ENCODE assay signal across 8 cellular contexts in genomic region chr1:112718691-112719418, GRCh38. TPM values are rescaled to one million over a fixed set of nuclear protein-coding genes. Genes with fewer than 3 reads are reported as not detected.
A peak's percentile ranks its signal among the peaks of the same experiment; 100 is the strongest.
DNase-seq lines count a peak whose midpoint lies in the region; ATAC-seq and TF ChIP-seq lines count a peak whose summit lies in the region.

No MANE protein-coding gene starts in this region.

- peaks cover 6 to 9% of the 10 kb centered on the region in 2 donors for H3K4me1 ChIP-seq in ascending aorta
- peaks cover 16% of the 10 kb centered on the region for H3K4me1 ChIP-seq in skeletal muscle satellite cell (ENCODE audit: control insufficient read depth, insufficient read depth, low read length)

- H3K27me3 ChIP-seq in ascending aorta (no peaks in the 10 kb centered on the region), skeletal muscle satellite cell (ENCODE audit: control insufficient read depth, insufficient read depth, low read length) (no peaks in the 10 kb centered on the region)

- peak overlapping the region; percentile 12 to 49 for H3K4me3 ChIP-seq in ascending aorta
- peak overlapping the region; percentile 60 for H3K4me3 ChIP-seq in skeletal muscle satellite cell (ENCODE audit: low read length)

- peak; percentile 93 for TF ChIP-seq CTCF in GM12874 (IDR thresholded peaks at IDR 0.05; ENCODE audit: insufficient read depth, low read depth, low read length)
- TF ChIP-seq CTCF in ascending aorta (IDR thresholded peaks at IDR 0.05), result peak; percentile 68 to 85 (median 75)

- intact Hi-C loops in ascending aorta (cut with DNase I), result loop anchor here (5.0 kb wide), 4 partner anchors 163 to 1093 kb away; partner anchors contain the start of genes MAGI3 and RSBN1

- H3K27ac ChIP-seq in ascending aorta, result no peak overlapping the region

- H3K4me2 ChIP-seq in skeletal muscle satellite cell (ENCODE audit: low read length), result peak overlapping the region; percentile 85

- H3K36me3 ChIP-seq in ascending aorta (no peaks in the 10 kb centered on the region), skeletal muscle satellite cell (ENCODE audit: insufficient read depth, low read length) (no peaks in the 10 kb centered on the region)

- no peaks in the 10 kb centered on the region for H3K9me3 ChIP-seq in ascending aorta
- no peaks in the 10 kb centered on the region for H3K9me3 ChIP-seq in skeletal muscle satellite cell (replicated peaks; ENCODE audit: low read length)

- ATAC-seq in HG02973 (IDR thresholded peaks at IDR 0.05; ENCODE audit: unreplicated experiment), result no peak

- DNase-seq in NCI-H1105 (lab: John Stamatoyannopoulos, UW), result peak; percentile 33
- peak; percentile 84 for DNase-seq in T1000 (lab: John Stamatoyannopoulos, UW)
- peak in 1 of 2 donors; percentile 89 for DNase-seq in ascending aorta (ENCODE audit: low spot score in 2 of 2)
- peak; percentile 52 to 75 for DNase-seq in hippocampal formation (lab: John Stamatoyannopoulos, UW)
- no peak for DNase-seq in KG1 (lab: John Stamatoyannopoulos, UW)

- H3K9ac ChIP-seq in skeletal muscle satellite cell (ENCODE audit: low read depth, low read length), result peak overlapping the region; percentile 15

RNA-seq across cellular contexts. Expression of gene PPM1J, which starts 3.7 kb away (rescaled TPM):
- 10.0 TPM for total RNA-seq in ascending aorta
- total RNA-seq in skeletal muscle satellite cell (2012; rRNA removed), result 1.1 and 3.0 TPM in 2 replicates

RNA-seq across cellular contexts. Expression of gene RHOC, which starts 11.9 kb away (rescaled TPM):
- 379 TPM for total RNA-seq in ascending aorta
- total RNA-seq in skeletal muscle satellite cell (2012; rRNA removed), result 470 and 733 TPM in 2 replicates

RNA-seq across cellular contexts. Expression of gene MOV10, which starts 44.4 kb away (rescaled TPM):
- 69.5 TPM for total RNA-seq in ascending aorta
- total RNA-seq in skeletal muscle satellite cell (2012; rRNA removed), result 29.9 and 31.7 TPM in 2 replicates
